In the genomic region with DNA sequence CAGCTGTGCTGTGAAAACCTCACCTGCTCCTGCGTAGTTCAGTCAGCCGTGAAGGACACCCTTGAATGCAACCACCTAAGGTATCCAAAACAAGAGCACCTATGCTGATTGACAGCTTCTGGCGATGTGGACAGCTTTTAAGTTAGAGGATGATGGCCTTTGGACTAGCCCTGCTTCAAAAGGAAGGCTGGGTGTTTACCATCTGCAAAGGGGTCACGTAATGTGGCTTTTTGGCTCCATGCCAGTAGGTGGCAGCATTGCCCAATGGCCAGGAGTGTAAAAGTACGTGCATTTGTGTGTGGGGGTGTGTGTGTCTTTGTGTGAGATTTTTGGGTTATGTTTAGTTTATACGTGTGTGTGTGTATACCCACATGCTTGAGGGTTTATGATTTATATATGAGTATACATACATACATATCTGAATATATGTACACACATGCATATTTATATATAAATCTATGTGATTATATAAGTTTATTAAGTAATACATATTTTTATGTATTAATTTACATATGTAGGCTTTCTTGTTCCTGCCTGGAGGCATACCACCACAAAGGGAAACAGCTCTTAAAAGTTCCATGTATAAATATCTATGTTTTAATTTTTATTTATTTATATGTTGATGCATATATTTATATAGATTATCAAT, we compare ENCODE assay signal across 1 cellular context.
TF ChIP-seq lines count a peak whose summit lies in the region.

No MANE protein-coding gene starts in this region.

TF ChIP-seq in HepG2, 621 proteins besides CTCF, POLR2A, EP300 and RAD21 (continued from another document and continues in another):
- TF ChIP-seq, protein P1, sequence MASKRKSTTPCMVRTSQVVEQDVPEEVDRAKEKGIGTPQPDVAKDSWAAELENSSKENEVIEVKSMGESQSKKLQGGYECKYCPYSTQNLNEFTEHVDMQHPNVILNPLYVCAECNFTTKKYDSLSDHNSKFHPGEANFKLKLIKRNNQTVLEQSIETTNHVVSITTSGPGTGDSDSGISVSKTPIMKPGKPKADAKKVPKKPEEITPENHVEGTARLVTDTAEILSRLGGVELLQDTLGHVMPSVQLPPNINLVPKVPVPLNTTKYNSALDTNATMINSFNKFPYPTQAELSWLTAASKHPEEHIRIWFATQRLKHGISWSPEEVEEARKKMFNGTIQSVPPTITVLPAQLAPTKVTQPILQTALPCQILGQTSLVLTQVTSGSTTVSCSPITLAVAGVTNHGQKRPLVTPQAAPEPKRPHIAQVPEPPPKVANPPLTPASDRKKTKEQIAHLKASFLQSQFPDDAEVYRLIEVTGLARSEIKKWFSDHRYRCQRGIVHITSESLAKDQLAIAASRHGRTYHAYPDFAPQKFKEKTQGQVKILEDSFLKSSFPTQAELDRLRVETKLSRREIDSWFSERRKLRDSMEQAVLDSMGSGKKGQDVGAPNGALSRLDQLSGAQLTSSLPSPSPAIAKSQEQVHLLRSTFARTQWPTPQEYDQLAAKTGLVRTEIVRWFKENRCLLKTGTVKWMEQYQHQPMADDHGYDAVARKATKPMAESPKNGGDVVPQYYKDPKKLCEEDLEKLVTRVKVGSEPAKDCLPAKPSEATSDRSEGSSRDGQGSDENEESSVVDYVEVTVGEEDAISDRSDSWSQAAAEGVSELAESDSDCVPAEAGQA (IDR thresholded peaks at IDR 0.05; ENCODE audit: low read depth), result no peak
- TF ChIP-seq, protein P1 (CRISPR knock-in tag; IDR thresholded peaks at IDR 0.05; ENCODE audit: borderline replicate concordance), result no peak
- no peak for TF ChIP-seq PRPF4 (IDR thresholded peaks at IDR 0.05; ENCODE audit: low read depth, low read length, poor library complexity, severe bottlenecking)
- TF ChIP-seq ZNF780A (CRISPR knock-in tag; IDR thresholded peaks at IDR 0.05), result no peak
- TF ChIP-seq TEAD2 (CRISPR knock-in tag; IDR thresholded peaks at IDR 0.05), result no peak
- TF ChIP-seq, protein P2, sequence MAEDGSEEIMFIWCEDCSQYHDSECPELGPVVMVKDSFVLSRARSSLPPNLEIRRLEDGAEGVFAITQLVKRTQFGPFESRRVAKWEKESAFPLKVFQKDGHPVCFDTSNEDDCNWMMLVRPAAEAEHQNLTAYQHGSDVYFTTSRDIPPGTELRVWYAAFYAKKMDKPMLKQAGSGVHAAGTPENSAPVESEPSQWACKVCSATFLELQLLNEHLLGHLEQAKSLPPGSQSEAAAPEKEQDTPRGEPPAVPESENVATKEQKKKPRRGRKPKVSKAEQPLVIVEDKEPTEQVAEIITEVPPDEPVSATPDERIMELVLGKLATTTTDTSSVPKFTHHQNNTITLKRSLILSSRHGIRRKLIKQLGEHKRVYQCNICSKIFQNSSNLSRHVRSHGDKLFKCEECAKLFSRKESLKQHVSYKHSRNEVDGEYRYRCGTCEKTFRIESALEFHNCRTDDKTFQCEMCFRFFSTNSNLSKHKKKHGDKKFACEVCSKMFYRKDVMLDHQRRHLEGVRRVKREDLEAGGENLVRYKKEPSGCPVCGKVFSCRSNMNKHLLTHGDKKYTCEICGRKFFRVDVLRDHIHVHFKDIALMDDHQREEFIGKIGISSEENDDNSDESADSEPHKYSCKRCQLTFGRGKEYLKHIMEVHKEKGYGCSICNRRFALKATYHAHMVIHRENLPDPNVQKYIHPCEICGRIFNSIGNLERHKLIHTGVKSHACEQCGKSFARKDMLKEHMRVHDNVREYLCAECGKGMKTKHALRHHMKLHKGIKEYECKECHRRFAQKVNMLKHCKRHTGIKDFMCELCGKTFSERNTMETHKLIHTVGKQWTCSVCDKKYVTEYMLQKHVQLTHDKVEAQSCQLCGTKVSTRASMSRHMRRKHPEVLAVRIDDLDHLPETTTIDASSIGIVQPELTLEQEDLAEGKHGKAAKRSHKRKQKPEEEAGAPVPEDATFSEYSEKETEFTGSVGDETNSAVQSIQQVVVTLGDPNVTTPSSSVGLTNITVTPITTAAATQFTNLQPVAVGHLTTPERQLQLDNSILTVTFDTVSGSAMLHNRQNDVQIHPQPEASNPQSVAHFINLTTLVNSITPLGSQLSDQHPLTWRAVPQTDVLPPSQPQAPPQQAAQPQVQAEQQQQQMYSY (CRISPR knock-in tag; IDR thresholded peaks at IDR 0.05), result no peak
- TF ChIP-seq TGIF2 (CRISPR knock-in tag; IDR thresholded peaks at IDR 0.05), result no peak
- no peak for TF ChIP-seq ZNF607 (CRISPR knock-in tag; IDR thresholded peaks at IDR 0.05; ENCODE audit: borderline replicate concordance)
- TF ChIP-seq KLF9 (CRISPR knock-in tag; IDR thresholded peaks at IDR 0.05; ENCODE audit: low read depth), result no peak
- TF ChIP-seq, protein P3, sequence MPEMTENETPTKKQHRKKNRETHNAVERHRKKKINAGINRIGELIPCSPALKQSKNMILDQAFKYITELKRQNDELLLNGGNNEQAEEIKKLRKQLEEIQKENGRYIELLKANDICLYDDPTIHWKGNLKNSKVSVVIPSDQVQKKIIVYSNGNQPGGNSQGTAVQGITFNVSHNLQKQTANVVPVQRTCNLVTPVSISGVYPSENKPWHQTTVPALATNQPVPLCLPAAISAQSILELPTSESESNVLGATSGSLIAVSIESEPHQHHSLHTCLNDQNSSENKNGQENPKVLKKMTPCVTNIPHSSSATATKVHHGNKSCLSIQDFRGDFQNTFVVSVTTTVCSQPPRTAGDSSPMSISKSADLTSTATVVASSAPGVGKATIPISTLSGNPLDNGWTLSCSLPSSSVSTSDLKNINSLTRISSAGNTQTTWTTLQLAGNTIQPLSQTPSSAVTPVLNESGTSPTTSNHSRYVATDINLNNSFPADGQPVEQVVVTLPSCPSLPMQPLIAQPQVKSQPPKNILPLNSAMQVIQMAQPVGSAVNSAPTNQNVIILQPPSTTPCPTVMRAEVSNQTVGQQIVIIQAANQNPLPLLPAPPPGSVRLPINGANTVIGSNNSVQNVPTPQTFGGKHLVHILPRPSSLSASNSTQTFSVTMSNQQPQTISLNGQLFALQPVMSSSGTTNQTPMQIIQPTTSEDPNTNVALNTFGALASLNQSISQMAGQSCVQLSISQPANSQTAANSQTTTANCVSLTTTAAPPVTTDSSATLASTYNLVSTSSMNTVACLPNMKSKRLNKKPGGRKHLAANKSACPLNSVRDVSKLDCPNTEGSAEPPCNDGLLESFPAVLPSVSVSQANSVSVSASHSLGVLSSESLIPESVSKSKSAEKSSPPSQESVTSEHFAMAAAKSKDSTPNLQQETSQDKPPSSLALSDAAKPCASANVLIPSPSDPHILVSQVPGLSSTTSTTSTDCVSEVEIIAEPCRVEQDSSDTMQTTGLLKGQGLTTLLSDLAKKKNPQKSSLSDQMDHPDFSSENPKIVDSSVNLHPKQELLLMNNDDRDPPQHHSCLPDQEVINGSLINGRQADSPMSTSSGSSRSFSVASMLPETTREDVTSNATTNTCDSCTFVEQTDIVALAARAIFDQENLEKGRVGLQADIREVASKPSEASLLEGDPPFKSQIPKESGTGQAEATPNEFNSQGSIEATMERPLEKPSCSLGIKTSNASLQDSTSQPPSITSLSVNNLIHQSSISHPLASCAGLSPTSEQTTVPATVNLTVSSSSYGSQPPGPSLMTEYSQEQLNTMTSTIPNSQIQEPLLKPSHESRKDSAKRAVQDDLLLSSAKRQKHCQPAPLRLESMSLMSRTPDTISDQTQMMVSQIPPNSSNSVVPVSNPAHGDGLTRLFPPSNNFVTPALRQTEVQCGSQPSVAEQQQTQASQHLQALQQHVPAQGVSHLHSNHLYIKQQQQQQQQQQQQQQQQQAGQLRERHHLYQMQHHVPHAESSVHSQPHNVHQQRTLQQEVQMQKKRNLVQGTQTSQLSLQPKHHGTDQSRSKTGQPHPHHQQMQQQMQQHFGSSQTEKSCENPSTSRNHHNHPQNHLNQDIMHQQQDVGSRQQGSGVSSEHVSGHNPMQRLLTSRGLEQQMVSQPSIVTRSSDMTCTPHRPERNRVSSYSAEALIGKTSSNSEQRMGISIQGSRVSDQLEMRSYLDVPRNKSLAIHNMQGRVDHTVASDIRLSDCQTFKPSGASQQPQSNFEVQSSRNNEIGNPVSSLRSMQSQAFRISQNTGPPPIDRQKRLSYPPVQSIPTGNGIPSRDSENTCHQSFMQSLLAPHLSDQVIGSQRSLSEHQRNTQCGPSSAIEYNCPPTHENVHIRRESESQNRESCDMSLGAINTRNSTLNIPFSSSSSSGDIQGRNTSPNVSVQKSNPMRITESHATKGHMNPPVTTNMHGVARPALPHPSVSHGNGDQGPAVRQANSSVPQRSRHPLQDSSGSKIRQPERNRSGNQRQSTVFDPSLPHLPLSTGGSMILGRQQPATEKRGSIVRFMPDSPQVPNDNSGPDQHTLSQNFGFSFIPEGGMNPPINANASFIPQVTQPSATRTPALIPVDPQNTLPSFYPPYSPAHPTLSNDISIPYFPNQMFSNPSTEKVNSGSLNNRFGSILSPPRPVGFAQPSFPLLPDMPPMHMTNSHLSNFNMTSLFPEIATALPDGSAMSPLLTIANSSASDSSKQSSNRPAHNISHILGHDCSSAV (CRISPR knock-in tag; IDR thresholded peaks at IDR 0.05; ENCODE audit: borderline replicate concordance), result no peak
- TF ChIP-seq DPF2 (CRISPR knock-in tag; IDR thresholded peaks at IDR 0.05; ENCODE audit: borderline replicate concordance, low read depth), result peak; percentile 58; the same call in 1 of the 2 replicates
- TF ChIP-seq, protein P4, sequence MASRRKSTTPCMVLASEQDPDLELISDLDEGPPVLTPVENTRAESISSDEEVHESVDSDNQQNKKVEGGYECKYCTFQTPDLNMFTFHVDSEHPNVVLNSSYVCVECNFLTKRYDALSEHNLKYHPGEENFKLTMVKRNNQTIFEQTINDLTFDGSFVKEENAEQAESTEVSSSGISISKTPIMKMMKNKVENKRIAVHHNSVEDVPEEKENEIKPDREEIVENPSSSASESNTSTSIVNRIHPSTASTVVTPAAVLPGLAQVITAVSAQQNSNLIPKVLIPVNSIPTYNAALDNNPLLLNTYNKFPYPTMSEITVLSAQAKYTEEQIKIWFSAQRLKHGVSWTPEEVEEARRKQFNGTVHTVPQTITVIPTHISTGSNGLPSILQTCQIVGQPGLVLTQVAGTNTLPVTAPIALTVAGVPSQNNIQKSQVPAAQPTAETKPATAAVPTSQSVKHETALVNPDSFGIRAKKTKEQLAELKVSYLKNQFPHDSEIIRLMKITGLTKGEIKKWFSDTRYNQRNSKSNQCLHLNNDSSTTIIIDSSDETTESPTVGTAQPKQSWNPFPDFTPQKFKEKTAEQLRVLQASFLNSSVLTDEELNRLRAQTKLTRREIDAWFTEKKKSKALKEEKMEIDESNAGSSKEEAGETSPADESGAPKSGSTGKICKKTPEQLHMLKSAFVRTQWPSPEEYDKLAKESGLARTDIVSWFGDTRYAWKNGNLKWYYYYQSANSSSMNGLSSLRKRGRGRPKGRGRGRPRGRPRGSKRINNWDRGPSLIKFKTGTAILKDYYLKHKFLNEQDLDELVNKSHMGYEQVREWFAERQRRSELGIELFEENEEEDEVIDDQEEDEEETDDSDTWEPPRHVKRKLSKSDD (CRISPR knock-in tag; IDR thresholded peaks at IDR 0.05; ENCODE audit: low read depth), result no peak
- TF ChIP-seq, protein P5, sequence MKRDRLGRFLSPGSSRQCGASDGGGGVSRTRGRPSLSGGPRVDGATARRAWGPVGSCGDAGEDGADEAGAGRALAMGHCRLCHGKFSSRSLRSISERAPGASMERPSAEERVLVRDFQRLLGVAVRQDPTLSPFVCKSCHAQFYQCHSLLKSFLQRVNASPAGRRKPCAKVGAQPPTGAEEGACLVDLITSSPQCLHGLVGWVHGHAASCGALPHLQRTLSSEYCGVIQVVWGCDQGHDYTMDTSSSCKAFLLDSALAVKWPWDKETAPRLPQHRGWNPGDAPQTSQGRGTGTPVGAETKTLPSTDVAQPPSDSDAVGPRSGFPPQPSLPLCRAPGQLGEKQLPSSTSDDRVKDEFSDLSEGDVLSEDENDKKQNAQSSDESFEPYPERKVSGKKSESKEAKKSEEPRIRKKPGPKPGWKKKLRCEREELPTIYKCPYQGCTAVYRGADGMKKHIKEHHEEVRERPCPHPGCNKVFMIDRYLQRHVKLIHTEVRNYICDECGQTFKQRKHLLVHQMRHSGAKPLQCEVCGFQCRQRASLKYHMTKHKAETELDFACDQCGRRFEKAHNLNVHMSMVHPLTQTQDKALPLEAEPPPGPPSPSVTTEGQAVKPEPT (CRISPR knock-in tag; IDR thresholded peaks at IDR 0.05; ENCODE audit: low read depth), result no peak
- TF ChIP-seq, protein P6, sequence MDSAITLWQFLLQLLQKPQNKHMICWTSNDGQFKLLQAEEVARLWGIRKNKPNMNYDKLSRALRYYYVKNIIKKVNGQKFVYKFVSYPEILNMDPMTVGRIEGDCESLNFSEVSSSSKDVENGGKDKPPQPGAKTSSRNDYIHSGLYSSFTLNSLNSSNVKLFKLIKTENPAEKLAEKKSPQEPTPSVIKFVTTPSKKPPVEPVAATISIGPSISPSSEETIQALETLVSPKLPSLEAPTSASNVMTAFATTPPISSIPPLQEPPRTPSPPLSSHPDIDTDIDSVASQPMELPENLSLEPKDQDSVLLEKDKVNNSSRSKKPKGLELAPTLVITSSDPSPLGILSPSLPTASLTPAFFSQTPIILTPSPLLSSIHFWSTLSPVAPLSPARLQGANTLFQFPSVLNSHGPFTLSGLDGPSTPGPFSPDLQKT (CRISPR knock-in tag; IDR thresholded peaks at IDR 0.05; ENCODE audit: borderline replicate concordance), result no peak
- TF ChIP-seq, protein P7, sequence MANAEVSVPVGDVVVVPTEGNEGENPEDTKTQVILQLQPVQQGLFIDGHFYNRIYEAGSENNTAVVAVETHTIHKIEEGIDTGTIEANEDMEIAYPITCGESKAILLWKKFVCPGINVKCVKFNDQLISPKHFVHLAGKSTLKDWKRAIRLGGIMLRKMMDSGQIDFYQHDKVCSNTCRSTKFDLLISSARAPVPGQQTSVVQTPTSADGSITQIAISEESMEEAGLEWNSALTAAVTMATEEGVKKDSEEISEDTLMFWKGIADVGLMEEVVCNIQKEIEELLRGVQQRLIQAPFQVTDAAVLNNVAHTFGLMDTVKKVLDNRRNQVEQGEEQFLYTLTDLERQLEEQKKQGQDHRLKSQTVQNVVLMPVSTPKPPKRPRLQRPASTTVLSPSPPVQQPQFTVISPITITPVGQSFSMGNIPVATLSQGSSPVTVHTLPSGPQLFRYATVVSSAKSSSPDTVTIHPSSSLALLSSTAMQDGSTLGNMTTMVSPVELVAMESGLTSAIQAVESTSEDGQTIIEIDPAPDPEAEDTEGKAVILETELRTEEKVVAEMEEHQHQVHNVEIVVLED (CRISPR knock-in tag; IDR thresholded peaks at IDR 0.05; ENCODE audit: borderline replicate concordance), result no peak; the same call in 1 of the 2 replicates
